28 cellular contexts compared by ENCODE assay signal in the genomic region with DNA sequence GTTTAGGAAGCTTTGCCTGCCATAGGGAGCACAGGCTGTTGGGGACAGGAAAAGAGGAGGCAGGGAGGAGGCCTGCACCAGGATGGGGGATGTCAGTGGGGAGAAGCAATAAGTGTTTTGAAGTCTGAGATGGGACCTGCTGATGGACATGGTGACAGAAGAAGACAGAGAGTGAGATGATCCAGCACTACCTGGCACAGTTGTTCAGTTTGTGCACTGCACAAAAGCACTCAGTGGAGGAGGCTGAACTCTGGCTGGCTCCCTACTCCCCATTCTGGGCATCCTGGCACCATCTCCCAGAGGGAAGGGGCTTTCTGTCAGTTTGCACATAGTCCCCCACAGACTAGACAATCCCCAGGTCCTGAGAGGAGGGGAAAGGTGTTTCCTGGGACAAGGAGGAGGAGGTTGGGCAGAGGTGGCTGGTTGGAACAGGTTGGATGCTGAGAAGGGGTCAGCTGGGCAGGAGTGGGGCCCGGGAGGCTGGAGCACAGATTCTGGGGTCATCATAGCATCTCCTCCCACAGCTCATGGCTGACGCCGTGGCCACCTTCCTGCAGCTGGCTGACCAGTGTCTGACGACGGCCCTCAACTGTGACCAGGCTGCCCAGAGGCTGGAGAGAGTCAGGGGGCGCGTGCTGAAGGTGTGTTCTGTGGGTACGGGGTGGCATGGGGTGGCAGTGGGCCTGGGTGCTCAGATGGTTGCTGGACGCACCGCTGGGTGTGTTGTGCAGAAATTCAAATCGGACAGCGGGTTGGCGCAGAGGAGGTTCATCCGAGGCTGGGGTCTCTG.
"Had no signal": no experiment of that assay in that cellular context is flagged by ENCODE, and none has a peak within 500 bp of the region (broad histone marks: within the 10 kb centered on the region; RNA-seq: fewer than 3 reads in every experiment).

No MANE protein-coding gene starts in this region.

- H3K36me3 ChIP-seq: adrenal gland, ascending aorta, cardiac muscle cell, colonic mucosa, left lung, lower lobe of right lung, pancreas, right atrium auricular region, tibial nerve had no signal

- H3K27me3 ChIP-seq: adrenal gland, ascending aorta, cardiac muscle cell, colonic mucosa, dorsolateral prefrontal cortex, left lung, pancreas, right atrium auricular region, tibial nerve had no signal

- H3K9me3 Mint-ChIP-seq: activated naive CD4-positive, alpha-beta T cell treated with anti-CD3 and anti-CD28 coated beads for 36 hours; activated naive CD8-positive, alpha-beta T cell treated with anti-CD3 and anti-CD28 coated beads for 36 hours; activated T-helper 1 cell treated with anti-CD3 and anti-CD28 coated beads, Interleukin-12 subunit alpha, Interleukin-12 subunit beta, Interleukin-2, Interleukin-4 antibody, amounts not matched to agents 30 ng/mL and 10 ng/mL and 1 ng/mL, durations not matched to agents 14 hours and 24 hours and 36 hours; nephron had no signal

- H3K27ac Mint-ChIP-seq: activated naive CD4-positive, alpha-beta T cell treated with anti-CD3 and anti-CD28 coated beads for 36 hours; activated naive CD8-positive, alpha-beta T cell treated with anti-CD3 and anti-CD28 coated beads for 36 hours; activated T-helper 1 cell treated with anti-CD3 and anti-CD28 coated beads, Interleukin-12 subunit alpha, Interleukin-12 subunit beta, Interleukin-2, Interleukin-4 antibody, amounts not matched to agents 30 ng/mL and 10 ng/mL and 1 ng/mL, durations not matched to agents 14 hours and 24 hours and 36 hours; nephron had no signal

- H3K4me1 ChIP-seq: pancreas had no signal

- H3K36me3 Mint-ChIP-seq: activated naive CD8-positive, alpha-beta T cell treated with anti-CD3 and anti-CD28 coated beads for 36 hours; brain had no signal

- DNase-seq: activated CD4-positive, alpha-beta T cell treated with anti-CD3 and anti-CD28 coated beads for 1 hour; activated CD4-positive, alpha-beta T cell treated with anti-CD3 and anti-CD28 coated beads, Interleukin-2, amount 50 U/mL, for 1 hour; activated effector memory CD4-positive, alpha-beta T cell treated with anti-CD3 and anti-CD28 coated beads, Interleukin-2, amount 50 U/mL, for 16 hours; activated naive CD4-positive, alpha-beta T cell treated with anti-CD3 and anti-CD28 coated beads for 36 hours; activated naive CD8-positive, alpha-beta T cell treated with anti-CD3 and anti-CD28 coated beads for 36 hours; adrenal gland; cerebellar nuclear complex; colonic mucosa; dorsolateral prefrontal cortex; effector memory CD4-positive, alpha-beta T cell; left lung; lower lobe of right lung; mesenchymal stem cell; nucleus accumbens; pancreas; psoas muscle; stimulated activated CD4-positive, alpha-beta T cell treated with anti-CD3 and anti-CD28 coated beads, Interleukin-15, amount 100 ng/mL, for 24 hours; stimulated activated CD4-positive, alpha-beta T cell treated with anti-CD3 and anti-CD28 coated beads, Interleukin-2, amount 100 ng/mL, for 24 hours; stimulated activated naive CD4-positive, alpha-beta T cell treated with Interleukin-2 at 50 U/mL for 16 hours; T-helper 2 cell had no signal

- H3K4me3 Mint-ChIP-seq: activated naive CD4-positive, alpha-beta T cell treated with anti-CD3 and anti-CD28 coated beads for 36 hours; activated naive CD8-positive, alpha-beta T cell treated with anti-CD3 and anti-CD28 coated beads for 36 hours; activated T-helper 1 cell treated with anti-CD3 and anti-CD28 coated beads, Interleukin-12 subunit alpha, Interleukin-12 subunit beta, Interleukin-2, Interleukin-4 antibody, amounts not matched to agents 30 ng/mL and 10 ng/mL and 1 ng/mL, durations not matched to agents 14 hours and 24 hours and 36 hours; brain; nephron had no signal

- H3K4me3 ChIP-seq: adrenal gland, ascending aorta, cardiac muscle cell, colonic mucosa, dorsolateral prefrontal cortex, left lung, lower lobe of right lung, pancreas, psoas muscle, right atrium auricular region, smooth muscle cell, tibial nerve had no signal

- H3K27ac ChIP-seq: adrenal gland, ascending aorta, cardiac muscle cell, colonic mucosa, dorsolateral prefrontal cortex, left lung, lower lobe of right lung, pancreas, psoas muscle, right atrium auricular region, tibial nerve had no signal

- ATAC-seq: left lung, lower lobe of right lung, pancreas, psoas muscle had no signal

- H3K4me2 ChIP-seq: smooth muscle cell had no signal

- H3K9me3 ChIP-seq: adrenal gland, ascending aorta, colonic mucosa, left lung, lower lobe of right lung, pancreas, psoas muscle, right atrium auricular region had no signal
